ENCODE assay signal across 1 cellular context in genomic region chr6:33290459-33290858, GRCh38.
TF ChIP-seq lines count a peak whose summit lies in the region.

No MANE protein-coding gene starts in this region.

TF ChIP-seq in GM12878, 131 proteins besides CTCF, POLR2A, EP300 and RAD21:
- TF ChIP-seq USF2 (IDR thresholded peaks at IDR 0.05; ENCODE audit: borderline replicate concordance, low read depth, low read length): no peak
- no peak for TF ChIP-seq MEF2B (IDR thresholded peaks at IDR 0.05; ENCODE audit: partially characterized antibody, poor library complexity, severe bottlenecking)
- TF ChIP-seq SMAD5 (IDR thresholded peaks at IDR 0.05; ENCODE audit: low read depth): no peak
- no peak for TF ChIP-seq SREBF2 (IDR thresholded peaks at IDR 0.05; ENCODE audit: low read length)
- no peak for TF ChIP-seq ZNF592 (IDR thresholded peaks at IDR 0.05)
- TF ChIP-seq HDAC6 (IDR thresholded peaks at IDR 0.05; ENCODE audit: unreplicated experiment): no peak
- no peak for TF ChIP-seq USF1 (IDR thresholded peaks at IDR 0.05; ENCODE audit: borderline replicate concordance, extremely low read length, insufficient read depth, low read depth, low read length)
- no peak for TF ChIP-seq MYC (IDR thresholded peaks at IDR 0.05; ENCODE audit: insufficient read depth, insufficient read length, insufficient replicate concordance, low read length, severe bottlenecking)
- TF ChIP-seq SUZ12 (IDR thresholded peaks at IDR 0.05; ENCODE audit: unreplicated experiment): no peak
- TF ChIP-seq SPI1 (IDR thresholded peaks at IDR 0.05; ENCODE audit: borderline replicate concordance, insufficient read depth, low read depth, low read length): no peak
- no peak for TF ChIP-seq CBX3 (IDR thresholded peaks at IDR 0.05; ENCODE audit: borderline replicate concordance, low read depth)
- no peak for TF ChIP-seq NBN (IDR thresholded peaks at IDR 0.05)
